18 cellular contexts compared by ENCODE assay signal in genomic region chr12:122729583-122730214, GRCh38. TPM values are rescaled to one million over a fixed set of nuclear protein-coding genes. Genes with fewer than 3 reads are reported as not detected.
DNase-seq lines count a peak whose midpoint lies in the region; ATAC-seq, FAIRE-seq and TF ChIP-seq lines count a peak whose summit lies in the region.
"Had no signal": no experiment of that assay in that cellular context is flagged by ENCODE, and none has a peak within 500 bp of the region (broad histone marks: within the 10 kb centered on the region; RNA-seq: fewer than 3 reads in every experiment).

No MANE protein-coding gene starts in this region.

- no peaks in the 10 kb centered on the region for H3K36me3 ChIP-seq in kidney (ENCODE audit: control insufficient read depth in 1 of 2, insufficient read depth in 2 of 2, low read length in 2 of 2)
- no peaks in the 10 kb centered on the region for H3K36me3 ChIP-seq in tibial artery
- no peaks in the 10 kb centered on the region for H3K36me3 ChIP-seq in mucosa of descending colon (ENCODE audit: low read depth)
- H3K36me3 ChIP-seq: gastroesophageal sphincter, suprapubic skin, WERI-Rb-1 had no signal

- peaks cover 0 to 4% of the 10 kb centered on the region in 2 donors for H3K27me3 ChIP-seq in tibial artery
- H3K27me3 ChIP-seq: suprapubic skin had no signal

- CTCF ChIA-PET in activated CD8-positive, alpha-beta T cell treated with anti-CD3 and anti-CD28 coated beads for 36 hours (lab: Charles Lee) = interaction anchor here (1.3 kb wide), 1 partner anchor 19 kb away, joined by 3 read pairs; no protein-coding TSS in a partner anchor

- H3K4me3 ChIP-seq in kidney (ENCODE audit: low read length in 2 of 2) (peak overlapping the region; percentile 61 to 72), tibial artery (peak overlapping the region; percentile 41 to 46), mucosa of descending colon (no peak overlapping the region)
- H3K4me3 ChIP-seq: SK-N-MC had no signal

- no peak overlapping the region for H3K27ac ChIP-seq in kidney (ENCODE audit: low read depth in 2 of 2, low read length in 2 of 2)
- no peak overlapping the region for H3K27ac ChIP-seq in tibial artery
- H3K27ac ChIP-seq: gastroesophageal sphincter, SK-N-MC, suprapubic skin, WERI-Rb-1 had no signal

- no peak overlapping the region for H3K9ac ChIP-seq in kidney (ENCODE audit: low read length in 2 of 2)

- H3K4me1 Mint-ChIP-seq in activated CD8-positive, alpha-beta T cell treated with anti-CD3 and anti-CD28 coated beads for 36 hours (ENCODE audit: low read depth) = peaks cover 62% of the 10 kb centered on the region
- H3K4me1 Mint-ChIP-seq in stimulated activated naive B cell treated with anti-CD40 and anti-IgM and Interleukin-4, amounts not matched to agents 10 μg/mL and 1 μg/mL and 100 μg/mL, for 72 hours = peaks cover 39 to 52% of the 10 kb centered on the region in 2 donors

- peak overlapping the region; percentile 53 for H3K27ac Mint-ChIP-seq in activated CD8-positive, alpha-beta T cell treated with anti-CD3 and anti-CD28 coated beads for 36 hours
- no peak overlapping the region for H3K27ac Mint-ChIP-seq in stimulated activated naive B cell treated with anti-CD40 and anti-IgM and Interleukin-4, amounts not matched to agents 10 μg/mL and 1 μg/mL and 100 μg/mL, for 72 hours

- H3K9me3 ChIP-seq in kidney (ENCODE audit: control insufficient read depth in 1 of 2, low read length in 2 of 2) (no peaks in the 10 kb centered on the region), tibial artery (no peaks in the 10 kb centered on the region), mucosa of descending colon (no peaks in the 10 kb centered on the region)
- H3K9me3 ChIP-seq: gastroesophageal sphincter, suprapubic skin had no signal

- no peak for TF ChIP-seq CTCF in activated CD8-positive, alpha-beta T cell treated with anti-CD3 and anti-CD28 coated beads for 36 hours (IDR thresholded peaks at IDR 0.05)
- TF ChIP-seq CTCF in kidney (IDR thresholded peaks at IDR 0.05; ENCODE audit: borderline replicate concordance, extremely low read depth, insufficient read depth) (no peak), tibial artery (IDR thresholded peaks at IDR 0.05) (no peak), mucosa of descending colon (IDR thresholded peaks at IDR 0.05) (no peak)

- H3K4me1 ChIP-seq in kidney (ENCODE audit: control insufficient read depth in 1 of 2, insufficient read depth in 1 of 2, low read depth in 1 of 2, low read length in 2 of 2) = peaks cover 0 to 5% of the 10 kb centered on the region in 2 donors
- H3K4me1 ChIP-seq in tibial artery = peaks cover 0 to 3% (median 2%) of the 10 kb centered on the region in 4 donors
- H3K4me1 ChIP-seq in mucosa of descending colon (ENCODE audit: low read depth) = no peaks in the 10 kb centered on the region
- H3K4me1 ChIP-seq: gastroesophageal sphincter had no signal

- peaks cover 4% of the 10 kb centered on the region for H3K9me3 Mint-ChIP-seq in activated CD8-positive, alpha-beta T cell treated with anti-CD3 and anti-CD28 coated beads for 36 hours
- H3K9me3 Mint-ChIP-seq in stimulated activated naive B cell treated with anti-CD40 and anti-IgM and Interleukin-4, amounts not matched to agents 10 μg/mL and 1 μg/mL and 100 μg/mL, for 72 hours = peaks cover 0 to 5% of the 10 kb centered on the region in 2 donors

- POLR2A ChIA-PET in activated CD8-positive, alpha-beta T cell treated with anti-CD3 and anti-CD28 coated beads for 36 hours (lab: Charles Lee) = interaction anchor here (1.2 to 1.4 kb wide), 2 partner anchors 25 to 203 kb away, joined by 3 read pairs; partner anchors contain the start of genes KNTC1 and RSRC2

- peaks cover 2% of the 10 kb centered on the region for H3K36me3 Mint-ChIP-seq in activated CD8-positive, alpha-beta T cell treated with anti-CD3 and anti-CD28 coated beads for 36 hours (ENCODE audit: low read depth)
- peaks cover 0 to 3% of the 10 kb centered on the region in 2 donors for H3K36me3 Mint-ChIP-seq in stimulated activated naive B cell treated with anti-CD40 and anti-IgM and Interleukin-4, amounts not matched to agents 10 μg/mL and 1 μg/mL and 100 μg/mL, for 72 hours

- H3K4me3 Mint-ChIP-seq in activated CD8-positive, alpha-beta T cell treated with anti-CD3 and anti-CD28 coated beads for 36 hours = peak overlapping the region; percentile 1
- H3K4me3 Mint-ChIP-seq in stimulated activated naive B cell treated with anti-CD40 and anti-IgM and Interleukin-4, amounts not matched to agents 10 μg/mL and 1 μg/mL and 100 μg/mL, for 72 hours = no peak overlapping the region

- ATAC-seq in Right ventricle myocardium inferior = no peak
- no peak for ATAC-seq in left cardiac atrium
- ATAC-seq in activated CD8-positive, alpha-beta T cell treated with anti-CD3 and anti-CD28 coated beads for 36 hours = no peak
- no peak for ATAC-seq in stimulated activated naive B cell treated with anti-CD40 and anti-IgM and Interleukin-4, amounts not matched to agents 10 μg/mL and 1 μg/mL and 100 μg/mL, for 72 hours (replicated peaks)
- no peak for ATAC-seq in mucosa of descending colon
- ATAC-seq: gastroesophageal sphincter had no signal

- intact Hi-C loops in Right ventricle myocardium inferior (cut with DNase I) = no loop called here
- intact Hi-C loops in left cardiac atrium (cut with DNase I) = no loop called here
- intact Hi-C loops in activated CD8-positive, alpha-beta T cell treated with anti-CD3 and anti-CD28 coated beads for 36 hours (cut with micrococcal nuclease) = loop anchor here (5.0 kb wide), 1 partner anchor 82 kb away; no protein-coding TSS in a partner anchor
- intact Hi-C loops in kidney (cut with DNase I) = no loop called here
- intact Hi-C loops in tibial artery (cut with DNase I; ENCODE audit: low total_unique reads) = no loop called here
- intact Hi-C loops in mucosa of descending colon (cut with DNase I, micrococcal nuclease) = no loop called here

- DNase-seq in Right ventricle myocardium inferior (ENCODE audit: missing footprints) (peak; percentile 68), left cardiac atrium (no peak), kidney (no peak), tibial artery (no peak), mucosa of descending colon (no peak), cerebellar nuclear complex (lab: John Stamatoyannopoulos, UW) (no peak)
- no peak for DNase-seq in activated CD8-positive, alpha-beta T cell treated with anti-CD3 and anti-CD28 coated beads for 36 hours
- no peak for DNase-seq in stimulated activated naive B cell treated with anti-CD40 and anti-IgM and Interleukin-4, amounts not matched to agents 10 μg/mL and 1 μg/mL and 100 μg/mL, for 72 hours
- DNase-seq: caudate nucleus, KBM-7, small intestine, WERI-Rb-1 had no signal

- no peak for FAIRE-seq in kidney (lab: Jason Lieb, UNC)
- FAIRE-seq: endometrium, small intestine had no signal

- peaks cover 3% of the 10 kb centered on the region for H3K27me3 Mint-ChIP-seq in activated CD8-positive, alpha-beta T cell treated with anti-CD3 and anti-CD28 coated beads for 36 hours
- no peaks in the 10 kb centered on the region for H3K27me3 Mint-ChIP-seq in stimulated activated naive B cell treated with anti-CD40 and anti-IgM and Interleukin-4, amounts not matched to agents 10 μg/mL and 1 μg/mL and 100 μg/mL, for 72 hours

RNA-seq across cellular contexts. Expression of gene HCAR1, which starts 0.9 kb away (rescaled TPM):
- total RNA-seq in Right ventricle myocardium inferior (0.08 TPM), left cardiac atrium (1 to 10 TPM in 1 of 2 donors, under 1 TPM in 1; 0.50 to 1.4 TPM), kidney (0.72 TPM), mucosa of descending colon (under 1 TPM; 0.06 to 0.09 (median 0.07) TPM)
- under 1 TPM; 0.18 to 0.25 TPM for total RNA-seq in activated CD8-positive, alpha-beta T cell treated with anti-CD3 and anti-CD28 coated beads for 36 hours
- polyA plus RNA-seq in kidney (ENCODE audit: insufficient read depth, low read depth, low replicate concordance) = 0.99 TPM
- total RNA-seq: lung microvascular endothelial cell had no signal
- polyA plus RNA-seq: BJ had no signal

RNA-seq across cellular contexts. Expression of gene HCAR3, which starts 13.1 kb away (rescaled TPM):
- total RNA-seq in Right ventricle myocardium inferior (0.16 TPM), left cardiac atrium (1 to 10 TPM in 1 of 2 donors, under 1 TPM in 1; 0.29 to 1.4 TPM), kidney (not detected), mucosa of descending colon (1 to 10 TPM in 1 of 3 donors, not detected in 2; 1.6 TPM)
- not detected for total RNA-seq in activated CD8-positive, alpha-beta T cell treated with anti-CD3 and anti-CD28 coated beads for 36 hours
- not detected for polyA plus RNA-seq in kidney (ENCODE audit: insufficient read depth, low read depth, low replicate concordance)
- total RNA-seq: gastroesophageal sphincter, lung microvascular endothelial cell had no signal
- polyA plus RNA-seq: BJ had no signal

RNA-seq across cellular contexts. Expression of gene DENR, which starts 22.9 kb away (rescaled TPM):
- total RNA-seq in Right ventricle myocardium inferior (28.1 TPM), left cardiac atrium (10 to 100 TPM; 22.9 to 26.5 TPM), kidney (35.7 TPM), mucosa of descending colon (10 to 100 TPM; 30.9 to 40.3 (median 33.2) TPM)
- total RNA-seq in activated CD8-positive, alpha-beta T cell treated with anti-CD3 and anti-CD28 coated beads for 36 hours = 10 to 100 TPM; 56.3 to 57.2 TPM
- 31.5 TPM for polyA plus RNA-seq in kidney (ENCODE audit: insufficient read depth, low read depth, low replicate concordance)

RNA-seq across cellular contexts. Expression of gene HCAR2, which starts 26.5 kb away (rescaled TPM):
- 0.46 TPM for total RNA-seq in Right ventricle myocardium inferior
- total RNA-seq in left cardiac atrium = 1 to 10 TPM; 3.3 to 4.4 TPM
- total RNA-seq in activated CD8-positive, alpha-beta T cell treated with anti-CD3 and anti-CD28 coated beads for 36 hours = not detected
- not detected for total RNA-seq in kidney
- not detected for polyA plus RNA-seq in kidney (ENCODE audit: insufficient read depth, low read depth, low replicate concordance)
- total RNA-seq in mucosa of descending colon = 1 to 10 TPM in 1 of 3 donors, under 1 TPM in 1, not detected in 1; 0.22 to 1.5 TPM
- total RNA-seq: lung microvascular endothelial cell had no signal
- polyA plus RNA-seq: BJ had no signal

RNA-seq across cellular contexts. Expression of gene CCDC62, which starts 44.7 kb away (rescaled TPM):
- 0.49 TPM for total RNA-seq in Right ventricle myocardium inferior
- total RNA-seq in left cardiac atrium = under 1 TPM; 0.74 to 0.81 TPM
- total RNA-seq in activated CD8-positive, alpha-beta T cell treated with anti-CD3 and anti-CD28 coated beads for 36 hours = under 1 TPM; 0.45 to 0.61 TPM
- total RNA-seq in kidney = 0.22 TPM
- not detected for polyA plus RNA-seq in kidney (ENCODE audit: insufficient read depth, low read depth, low replicate concordance)
- 1 to 10 TPM in 1 of 3 donors, under 1 TPM in 2; 0.39 to 1.2 (median 0.58) TPM for total RNA-seq in mucosa of descending colon
